ENCODE assay signal across 8 cellular contexts in genomic region chr15:77910030-77910911, GRCh38.
DNase-seq lines count a peak whose midpoint lies in the region; ATAC-seq and TF ChIP-seq lines count a peak whose summit lies in the region.
"Not testable (repeated sequence)": the region's sequence is repeated elsewhere in the genome, so short reads cannot be mapped to it uniquely, and the experiment has no call there.

No MANE protein-coding gene starts in this region.

- H3K9ac ChIP-seq in ES-I3 (ENCODE audit: low read depth, low read length): peak overlapping the region; percentile 51

- H3K27me3 Mint-ChIP-seq in activated CD8-positive, alpha-beta memory T cell treated with anti-CD3 and anti-CD28 coated beads, Interleukin-2, amount 10 ng/mL, durations not matched to agents 7 days and 5 days: peaks cover 18% of the 10 kb centered on the region
- H3K27me3 Mint-ChIP-seq in dendritic cell treated with granulocyte-macrophage colony-stimulating factor and Interleukin-4, amounts not matched to agents 40 ng/mL and 50 ng/mL, for 4 days: peaks cover 17% of the 10 kb centered on the region

- peak overlapping the region; percentile 51 for H3K27ac Mint-ChIP-seq in activated CD8-positive, alpha-beta memory T cell treated with anti-CD3 and anti-CD28 coated beads, Interleukin-2, amount 10 ng/mL, durations not matched to agents 7 days and 5 days
- peak overlapping the region; percentile 83 for H3K27ac Mint-ChIP-seq in dendritic cell treated with granulocyte-macrophage colony-stimulating factor and Interleukin-4, amounts not matched to agents 40 ng/mL and 50 ng/mL, for 4 days

- not testable (repeated sequence) for H3K4me1 ChIP-seq in ES-I3 (ENCODE audit: insufficient read depth, low read length); Peyer's patch
- H3K4me1 ChIP-seq in suprapubic skin: peaks cover 18% of the 10 kb centered on the region

- H3K9me3 ChIP-seq in ES-I3 (ENCODE audit: control insufficient read depth, insufficient read depth, low read length); Peyer's patch; suprapubic skin: not testable (repeated sequence)

- CTCF ChIA-PET in activated CD8-positive, alpha-beta memory T cell treated with anti-CD3 and anti-CD28 coated beads, Interleukin-2, amount 10 ng/mL, durations not matched to agents 7 days and 5 days (lab: Charles Lee): interaction anchor here (0.7 to 2.7 kb wide), 17 partner anchors 8 to 839 kb away, joined by 3 to 12 read pairs (median 4); partner anchors contain the start of gene TSPAN3

- TF ChIP-seq CTCF in Peyer's patch (IDR thresholded peaks at IDR 0.05) (peak; percentile 48 to 83 (median 75)), suprapubic skin (IDR thresholded peaks at IDR 0.05) (peak; percentile 18 to 68)

- peak overlapping the region; percentile 65 for H3K4me3 Mint-ChIP-seq in activated CD8-positive, alpha-beta memory T cell treated with anti-CD3 and anti-CD28 coated beads, Interleukin-2, amount 10 ng/mL, durations not matched to agents 7 days and 5 days
- H3K4me3 Mint-ChIP-seq in dendritic cell treated with granulocyte-macrophage colony-stimulating factor and Interleukin-4, amounts not matched to agents 40 ng/mL and 50 ng/mL, for 4 days: peak overlapping the region; percentile 81

- TF ChIP-seq POLR2A in Peyer's patch (IDR thresholded peaks at IDR 0.05); suprapubic skin (IDR thresholded peaks at IDR 0.05): not testable (repeated sequence)

- H3K4me3 ChIP-seq in Peyer's patch (peak overlapping the region; percentile 18 to 55 (median 40)), suprapubic skin (peak overlapping the region; percentile 32)

- intact Hi-C loops in dendritic cell treated with granulocyte-macrophage colony-stimulating factor and Interleukin-4, amounts not matched to agents 40 ng/mL and 50 ng/mL, for 4 days (cut with micrococcal nuclease): loop anchor here (2.0 kb wide), 1 partner anchor 331 kb away; no protein-coding TSS in a partner anchor

- not testable (repeated sequence) for H3K27me3 ChIP-seq in Peyer's patch, suprapubic skin

- not testable (repeated sequence) for H3K36me3 ChIP-seq in ES-I3 (ENCODE audit: insufficient read depth, low read length); Peyer's patch; suprapubic skin

- ATAC-seq in activated CD8-positive, alpha-beta memory T cell treated with anti-CD3 and anti-CD28 coated beads, Interleukin-2, amount 10 ng/mL, durations not matched to agents 7 days and 5 days: peak; percentile 94

- not testable (repeated sequence) for TF ChIP-seq EP300 in suprapubic skin (IDR thresholded peaks at IDR 0.05)

- not testable (repeated sequence) for H3K4me1 Mint-ChIP-seq in activated CD8-positive, alpha-beta memory T cell treated with anti-CD3 and anti-CD28 coated beads, Interleukin-2, amount 10 ng/mL, durations not matched to agents 7 days and 5 days
- peaks cover 14% of the 10 kb centered on the region for H3K4me1 Mint-ChIP-seq in dendritic cell treated with granulocyte-macrophage colony-stimulating factor and Interleukin-4, amounts not matched to agents 40 ng/mL and 50 ng/mL, for 4 days (ENCODE audit: low read depth)

- not testable (repeated sequence) for H3K9me3 Mint-ChIP-seq in activated CD8-positive, alpha-beta memory T cell treated with anti-CD3 and anti-CD28 coated beads, Interleukin-2, amount 10 ng/mL, durations not matched to agents 7 days and 5 days (ENCODE audit: low read depth); dendritic cell treated with granulocyte-macrophage colony-stimulating factor and Interleukin-4, amounts not matched to agents 40 ng/mL and 50 ng/mL, for 4 days

- DNase-seq in Kasumi-1 (lab: John Stamatoyannopoulos, UW): peak; percentile 57 to 60
- peak; percentile 76 to 93 (median 85) for DNase-seq in Peyer's patch
- peak; percentile 90 for DNase-seq in activated CD8-positive, alpha-beta memory T cell treated with anti-CD3 and anti-CD28 coated beads, Interleukin-2, amount 10 ng/mL, durations not matched to agents 7 days and 5 days
- DNase-seq in iPS-NIHi7 (ENCODE audit: extremely low spot score): peak; percentile 61
- DNase-seq in putamen (ENCODE audit: low spot score): peak; percentile 69
- DNase-seq in suprapubic skin (ENCODE audit: low spot score in 2 of 2): peak; percentile 78 to 84

- WGBS in suprapubic skin: 33% methylated on average over 11 of the region's 12 CpGs

- H3K27ac ChIP-seq in Peyer's patch: peak overlapping the region in 2 of 4 donors; percentile 42 to 76
- H3K27ac ChIP-seq in suprapubic skin: not testable (repeated sequence)

- H3K36me3 Mint-ChIP-seq in activated CD8-positive, alpha-beta memory T cell treated with anti-CD3 and anti-CD28 coated beads, Interleukin-2, amount 10 ng/mL, durations not matched to agents 7 days and 5 days; dendritic cell treated with granulocyte-macrophage colony-stimulating factor and Interleukin-4, amounts not matched to agents 40 ng/mL and 50 ng/mL, for 4 days (ENCODE audit: low read depth): not testable (repeated sequence)
